Comparison of ENCODE assay signal across 13 cellular contexts in the genomic region with DNA sequence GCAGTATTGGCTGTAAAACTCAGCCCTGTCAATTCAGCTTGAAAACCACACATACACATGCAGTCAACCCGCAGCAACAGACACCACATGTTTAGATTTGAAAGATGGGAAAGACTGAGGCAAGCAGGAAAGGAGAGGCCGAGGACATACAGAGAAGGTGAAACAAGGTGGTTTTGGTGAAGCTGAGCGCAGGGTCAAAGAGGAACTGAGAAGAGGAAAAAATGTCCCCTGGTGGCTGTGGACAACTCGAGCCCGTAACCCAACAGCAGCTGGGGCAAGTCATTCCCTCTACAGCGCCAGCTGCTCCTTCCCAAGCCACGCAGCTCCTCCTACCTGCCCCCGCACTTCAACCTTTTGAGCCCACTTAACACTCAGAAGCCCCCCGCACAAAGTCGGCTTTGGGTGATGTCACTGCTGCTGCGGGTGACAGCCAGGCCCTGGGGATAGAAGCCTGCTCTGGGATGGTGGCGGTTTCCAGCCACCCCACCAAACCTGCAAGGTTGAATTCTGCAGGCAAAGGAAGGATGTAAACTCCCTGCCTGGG.
DNase-seq lines count a peak whose midpoint lies in the region; ATAC-seq lines count a peak whose summit lies in the region.
"Had no signal": no experiment of that assay in that cellular context is flagged by ENCODE, and none has a peak within 500 bp of the region (broad histone marks: within the 10 kb centered on the region; RNA-seq: fewer than 3 reads in every experiment).

No MANE protein-coding gene starts in this region.

- peak overlapping the region; percentile 54 for H3K27ac ChIP-seq in caudate nucleus (ENCODE audit: low read depth, low read length)
- H3K27ac ChIP-seq: C4-2B had no signal

- H3K4me1 Mint-ChIP-seq in stimulated activated effector memory CD8-positive, alpha-beta T cell treated with anti-CD3 and anti-CD28 coated beads, Interleukin-12 subunit alpha, Interleukin-12 subunit beta, amount 100 ng/mL, for 72 hours: peaks cover 12% of the 10 kb centered on the region

- H3K4me3 Mint-ChIP-seq in stimulated activated effector memory CD8-positive, alpha-beta T cell treated with anti-CD3 and anti-CD28 coated beads, Interleukin-12 subunit alpha, Interleukin-12 subunit beta, amount 100 ng/mL, for 72 hours: no peak overlapping the region
- H3K4me3 Mint-ChIP-seq: central memory CD8-positive, alpha-beta T cell had no signal

- in situ Hi-C loops in G401 (cut with HindIII; ENCODE audit: low sequenced_read_pairs): no loop called here

- no peaks in the 10 kb centered on the region for H3K9me3 Mint-ChIP-seq in stimulated activated effector memory CD8-positive, alpha-beta T cell treated with anti-CD3 and anti-CD28 coated beads, Interleukin-12 subunit alpha, Interleukin-12 subunit beta, amount 100 ng/mL, for 72 hours
- H3K9me3 Mint-ChIP-seq: central memory CD8-positive, alpha-beta T cell had no signal

- no peaks in the 10 kb centered on the region for H3K36me3 Mint-ChIP-seq in stimulated activated effector memory CD8-positive, alpha-beta T cell treated with anti-CD3 and anti-CD28 coated beads, Interleukin-12 subunit alpha, Interleukin-12 subunit beta, amount 100 ng/mL, for 72 hours

- intact Hi-C loops in posterior vena cava (cut with DNase I): no loop called here
- intact Hi-C loops in sciatic nerve (cut with DNase I): no loop called here

- ATAC-seq in GM19351 (IDR thresholded peaks at IDR 0.05; ENCODE audit: unreplicated experiment) (peak; percentile 75), HG03066 (IDR thresholded peaks at IDR 0.05; ENCODE audit: low read depth, unreplicated experiment) (peak; percentile 77), sciatic nerve (no peak)
- no peak for ATAC-seq in stimulated activated effector memory CD8-positive, alpha-beta T cell treated with anti-CD3 and anti-CD28 coated beads, Interleukin-12 subunit alpha, Interleukin-12 subunit beta, amount 100 ng/mL, for 72 hours

- DNase-seq in G401 (ENCODE audit: low spot score) (peak; percentile 3), caudate nucleus (lab: John Stamatoyannopoulos, UW) (peak in 10 of 61 donors; percentile 6 to 48 (median 26)), posterior vena cava (ENCODE audit: low spot score) (no peak), medulla oblongata (ENCODE audit: extremely low spot score) (no peak), sciatic nerve (ENCODE audit: low spot score) (no peak)
- no peak for DNase-seq in stimulated activated effector memory CD8-positive, alpha-beta T cell treated with anti-CD3 and anti-CD28 coated beads, Interleukin-12 subunit alpha, Interleukin-12 subunit beta, amount 100 ng/mL, for 72 hours (ENCODE audit: low spot score in 2 of 2)
- DNase-seq: activated T-cell treated with anti-CD3 and anti-CD28 coated beads for 4 hours, NCI-H1417, occipital lobe had no signal

- H3K27ac Mint-ChIP-seq in stimulated activated effector memory CD8-positive, alpha-beta T cell treated with anti-CD3 and anti-CD28 coated beads, Interleukin-12 subunit alpha, Interleukin-12 subunit beta, amount 100 ng/mL, for 72 hours: no peak overlapping the region

Comparison
In these comparisons a context has a peak if more than half of its experiments do, and no peak if none do; other contexts are left out.
1. ATAC-seq: peak in GM19351 (single experiment) and HG03066 (single experiment); none in stimulated activated effector memory CD8-positive, alpha-beta T cell treated with anti-CD3 and anti-CD28 coated beads, Interleukin-12 subunit alpha, Interleukin-12 subunit beta, amount 100 ng/mL, for 72 hours (single experiment) and sciatic nerve (single experiment).